Comparison of ENCODE assay signal across 8 cellular contexts in the genomic region with DNA sequence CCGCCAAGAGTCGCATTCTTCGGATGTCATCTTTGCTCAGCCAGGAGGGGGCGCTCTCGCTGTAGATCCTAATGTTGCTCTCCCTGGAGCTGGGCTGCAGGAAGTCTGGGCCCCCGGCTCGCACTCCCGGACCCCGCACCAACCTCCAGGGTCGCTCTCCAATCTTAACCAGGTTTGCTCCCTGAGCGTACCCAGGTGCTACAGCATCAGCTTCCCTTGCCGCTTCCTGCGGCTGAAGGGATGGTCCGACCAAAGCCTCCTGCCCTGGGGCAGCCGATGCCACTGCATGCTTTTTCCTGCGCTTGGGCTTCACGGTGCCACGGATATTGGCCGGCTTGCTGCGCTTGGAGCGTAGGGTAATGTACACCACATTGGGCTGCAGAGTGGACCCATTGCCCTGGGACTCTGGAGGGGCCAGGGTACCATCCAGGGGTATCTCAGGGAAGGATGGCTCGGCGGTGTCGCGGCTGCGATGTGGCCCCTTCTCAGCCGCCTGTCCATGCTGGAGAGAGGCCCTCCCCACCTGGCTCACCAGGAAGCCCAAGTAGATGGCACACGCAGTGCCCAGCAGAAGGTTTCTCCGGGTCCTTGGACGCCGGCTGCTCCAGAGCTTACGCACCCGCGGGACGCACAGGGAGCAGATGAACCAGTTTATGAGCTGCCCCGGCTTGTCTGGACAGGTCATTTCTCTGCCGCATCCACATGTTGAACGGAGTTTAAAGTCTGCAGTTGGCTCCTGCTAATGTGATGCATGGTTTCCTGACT. TPM values are rescaled to one million over a fixed set of nuclear protein-coding genes. Genes with fewer than 3 reads are reported as not detected.
DNase-seq lines count a peak whose midpoint lies in the region; ATAC-seq and TF ChIP-seq lines count a peak whose summit lies in the region.

No MANE protein-coding gene starts in this region.

- H3K27me3 ChIP-seq in BJ (ENCODE audit: control insufficient read depth, insufficient read depth, low read length) (no peaks in the 10 kb centered on the region), GM23248 (replicated peaks; ENCODE audit: insufficient read depth) (no peaks in the 10 kb centered on the region), right cardiac atrium (ENCODE audit: control insufficient read depth, insufficient read depth) (no peaks in the 10 kb centered on the region), smooth muscle cell (ENCODE audit: low read depth) (no peaks in the 10 kb centered on the region)

- 80% methylated on average over 37 of the region's 38 CpGs for WGBS in GM23248 (ENCODE audit: low coverage in 1 of 2, low lambda C conversion rate in 2 of 2, missing lambda C conversion rate in 2 of 2), 2 experiments
- 27% methylated on average over 38 of the region's 38 CpGs for WGBS in right cardiac atrium
- 83% methylated on average over 38 of the region's 38 CpGs for WGBS in smooth muscle cell (ENCODE audit: low lambda C conversion rate)

- H3K4me3 ChIP-seq in BJ (ENCODE audit: low read depth, low read length) (peak overlapping the region; percentile 22), GM23248 (peak overlapping the region; percentile 74), right cardiac atrium (ENCODE audit: low read length) (peak overlapping the region; percentile 50), smooth muscle cell (peak overlapping the region; percentile 51)

- no peak overlapping the region for H3K27ac Mint-ChIP-seq in activated T-helper 1 cell treated with anti-CD3 and anti-CD28 coated beads, Interleukin-12 subunit alpha, Interleukin-12 subunit beta, Interleukin-2, Interleukin-4 antibody, amounts not matched to agents 30 ng/mL and 10 ng/mL and 1 ng/mL, durations not matched to agents 14 hours and 24 hours and 36 hours

- DNase-seq in BJ (ENCODE audit: low read depth) (no peak), GM23248 (peak; percentile 61), right cardiac atrium (peak; percentile 75 to 91 (median 89)), smooth muscle cell (lab: John Stamatoyannopoulos, UW; ENCODE audit: unreplicated experiment) (no peak), NCI-H187 treated with DMSO at 0.1 percent for 48 hours (lab: John Stamatoyannopoulos, UW) (no peak), T-helper 9 cell (no peak)
- DNase-seq in activated T-helper 1 cell treated with anti-CD3 and anti-CD28 coated beads, Interleukin-12 subunit alpha, Interleukin-12 subunit beta, Interleukin-2, Interleukin-4 antibody, amounts not matched to agents 30 ng/mL and 10 ng/mL and 1 ng/mL, durations not matched to agents 14 hours and 24 hours and 36 hours (ENCODE audit: low spot score), result peak; percentile 1

- CTCF ChIA-PET in BJ (lab: Yijun Ruan, JAX), result interaction anchor here (0.5 to 2.2 kb wide), 19 partner anchors 8 to 192 kb away, joined by 3 to 18 read pairs (median 4); no protein-coding TSS in a partner anchor

- peaks cover 37% of the 10 kb centered on the region for H3K27me3 Mint-ChIP-seq in activated T-helper 1 cell treated with anti-CD3 and anti-CD28 coated beads, Interleukin-12 subunit alpha, Interleukin-12 subunit beta, Interleukin-2, Interleukin-4 antibody, amounts not matched to agents 30 ng/mL and 10 ng/mL and 1 ng/mL, durations not matched to agents 14 hours and 24 hours and 36 hours (ENCODE audit: insufficient read depth)

- no peak overlapping the region for H3K4me3 Mint-ChIP-seq in activated T-helper 1 cell treated with anti-CD3 and anti-CD28 coated beads, Interleukin-12 subunit alpha, Interleukin-12 subunit beta, Interleukin-2, Interleukin-4 antibody, amounts not matched to agents 30 ng/mL and 10 ng/mL and 1 ng/mL, durations not matched to agents 14 hours and 24 hours and 36 hours

- H3K9me2 ChIP-seq in GM23248 (ENCODE audit: insufficient read depth), result no peaks in the 10 kb centered on the region

- H3K4me1 ChIP-seq in GM23248 (ENCODE audit: insufficient read depth), result peaks cover 27% of the 10 kb centered on the region
- peaks cover 3% of the 10 kb centered on the region for H3K4me1 ChIP-seq in right cardiac atrium (ENCODE audit: control insufficient read depth, insufficient read depth, low read length)
- peaks cover 4% of the 10 kb centered on the region for H3K4me1 ChIP-seq in smooth muscle cell (ENCODE audit: low read depth)

- H2AFZ ChIP-seq in GM23248, result peak overlapping the region; percentile 90
- H2AFZ ChIP-seq in smooth muscle cell (ENCODE audit: low read depth), result peak overlapping the region; percentile 5

- intact Hi-C loops in activated T-helper 1 cell treated with anti-CD3 and anti-CD28 coated beads, Interleukin-12 subunit alpha, Interleukin-12 subunit beta, Interleukin-2, Interleukin-4 antibody, amounts not matched to agents 30 ng/mL and 10 ng/mL and 1 ng/mL, durations not matched to agents 14 hours and 24 hours and 36 hours (cut with micrococcal nuclease), result no loop called here
- intact Hi-C loops in right cardiac atrium (cut with DNase I), result loop anchor here (2.0 to 10.0 kb wide), 3 partner anchors 176 to 179 kb away; no protein-coding TSS in a partner anchor

- H3F3A ChIP-seq in GM23248 (ENCODE audit: insufficient read depth) (no peaks in the 10 kb centered on the region; the same call in 1 of the 2 replicates), smooth muscle cell (ENCODE audit: low read depth) (no peaks in the 10 kb centered on the region)

- H3K36me3 ChIP-seq in BJ (ENCODE audit: control insufficient read depth, insufficient read depth, low read length) (no peaks in the 10 kb centered on the region), GM23248 (ENCODE audit: low read depth) (no peaks in the 10 kb centered on the region), smooth muscle cell (ENCODE audit: low read depth) (no peaks in the 10 kb centered on the region)

- H3K4me1 Mint-ChIP-seq in activated T-helper 1 cell treated with anti-CD3 and anti-CD28 coated beads, Interleukin-12 subunit alpha, Interleukin-12 subunit beta, Interleukin-2, Interleukin-4 antibody, amounts not matched to agents 30 ng/mL and 10 ng/mL and 1 ng/mL, durations not matched to agents 14 hours and 24 hours and 36 hours (ENCODE audit: low read depth), result no peaks in the 10 kb centered on the region

- POLR2A ChIA-PET in BJ (lab: Charles Lee), result no interaction called here

- TF ChIP-seq CTCF in BJ (IDR thresholded peaks at IDR 0.05; ENCODE audit: insufficient read depth, low read depth, low read length) (peak; percentile 56), smooth muscle cell (IDR thresholded peaks at IDR 0.05; ENCODE audit: borderline replicate concordance, insufficient read depth, poor library complexity, severe bottlenecking) (peak; percentile 57)

- H3K36me3 Mint-ChIP-seq in activated T-helper 1 cell treated with anti-CD3 and anti-CD28 coated beads, Interleukin-12 subunit alpha, Interleukin-12 subunit beta, Interleukin-2, Interleukin-4 antibody, amounts not matched to agents 30 ng/mL and 10 ng/mL and 1 ng/mL, durations not matched to agents 14 hours and 24 hours and 36 hours (ENCODE audit: low read depth), result no peaks in the 10 kb centered on the region

- no peaks in the 10 kb centered on the region for H3K9me3 Mint-ChIP-seq in activated T-helper 1 cell treated with anti-CD3 and anti-CD28 coated beads, Interleukin-12 subunit alpha, Interleukin-12 subunit beta, Interleukin-2, Interleukin-4 antibody, amounts not matched to agents 30 ng/mL and 10 ng/mL and 1 ng/mL, durations not matched to agents 14 hours and 24 hours and 36 hours

- in situ Hi-C loops in GM23248 (cut with MboI), result loop anchor here (25.0 kb wide), 1 partner anchor 959 kb away; a partner anchor contains a TSS

- H3K9ac ChIP-seq in GM23248 (peak overlapping the region; percentile 63; the same call in 1 of the 2 replicates), smooth muscle cell (ENCODE audit: low read depth) (no peak overlapping the region)

- H4K20me1 ChIP-seq in GM23248 (ENCODE audit: insufficient read depth) (no peaks in the 10 kb centered on the region), smooth muscle cell (ENCODE audit: low read depth) (no peaks in the 10 kb centered on the region)

- H3K79me2 ChIP-seq in GM23248 (ENCODE audit: insufficient read depth) (peaks cover 6% of the 10 kb centered on the region; the same call in 1 of the 2 replicates), smooth muscle cell (ENCODE audit: low read depth) (peaks cover 45% of the 10 kb centered on the region)

- ATAC-seq in right cardiac atrium (peak; percentile 54 to 62), GM21737 (IDR thresholded peaks at IDR 0.05; ENCODE audit: unreplicated experiment) (no peak)

- no peaks in the 10 kb centered on the region for H3K9me3 ChIP-seq in GM23248 (ENCODE audit: low read depth)
- H3K9me3 ChIP-seq in right cardiac atrium (ENCODE audit: control insufficient read depth, low read length), result no peaks in the 10 kb centered on the region
- no peaks in the 10 kb centered on the region for H3K9me3 ChIP-seq in smooth muscle cell (replicated peaks; ENCODE audit: low read depth)

- peak overlapping the region; percentile 99 for H3K4me2 ChIP-seq in GM23248 (ENCODE audit: unreplicated experiment)
- H3K4me2 ChIP-seq in smooth muscle cell, result peak overlapping the region; percentile 86

- H3K27ac ChIP-seq in GM23248, result no peak overlapping the region
- peak overlapping the region; percentile 80 for H3K27ac ChIP-seq in right cardiac atrium (ENCODE audit: low read length)
- H3K27ac ChIP-seq in smooth muscle cell (ENCODE audit: low read depth), result peak overlapping the region; percentile 62

RNA-seq across cellular contexts. Expression of a gene that starts 2.0 kb away (rescaled TPM):
- polyA plus RNA-seq in BJ (2011; rRNA removed) (4.9 and 11.6 TPM in 2 replicates), GM23248 (2016; fragmentation: Nextera tagmentation; extraction: Ambion mirVana) (5.3 and 7.5 TPM in 2 replicates), right cardiac atrium (25.8 TPM), smooth muscle cell (12.9 and 22.4 TPM in 2 replicates)
- 3.8 and 7.4 TPM in 2 replicates for polyA minus RNA-seq in BJ (2011; rRNA and poly(A)+ RNA removed)
- 4.8 and 6.2 TPM in 2 replicates for total RNA-seq in GM23248 (2014; rRNA removed; shearing (Covaris generic))
- not detected in 2 replicates for total RNA-seq in activated T-helper 1 cell treated with anti-CD3 and anti-CD28 coated beads, Interleukin-12 subunit alpha, Interleukin-12 subunit beta, Interleukin-2, Interleukin-4 antibody, amounts not matched to agents 30 ng/mL and 10 ng/mL and 1 ng/mL, durations not matched to agents 14 hours and 24 hours and 36 hours
- total RNA-seq in right cardiac atrium (10 to 100 TPM; 62.9 to 81.4 (median 76.7) TPM), smooth muscle cell (62.2 and 79.4 TPM in 2 replicates)

RNA-seq across cellular contexts. Expression of a gene that starts 39.4 kb away (rescaled TPM):
- polyA plus RNA-seq in BJ (2011; rRNA removed), result 0.65 and 0.87 TPM in 2 replicates
- 0.98 and 1.1 TPM in 2 replicates for polyA minus RNA-seq in BJ (2011; rRNA and poly(A)+ RNA removed)
- 0.63 and 2.4 TPM in 2 replicates for total RNA-seq in GM23248 (2014; rRNA removed; shearing (Covaris generic))
- 1.1 and 1.6 TPM in 2 replicates for polyA plus RNA-seq in GM23248 (2016; fragmentation: Nextera tagmentation; extraction: Ambion mirVana)
- total RNA-seq in activated T-helper 1 cell treated with anti-CD3 and anti-CD28 coated beads, Interleukin-12 subunit alpha, Interleukin-12 subunit beta, Interleukin-2, Interleukin-4 antibody, amounts not matched to agents 30 ng/mL and 10 ng/mL and 1 ng/mL, durations not matched to agents 14 hours and 24 hours and 36 hours, result not detected in 2 replicates
- total RNA-seq in right cardiac atrium, result 10 to 100 TPM; 11.4 to 18.3 (median 14.4) TPM
- 6.9 TPM for polyA plus RNA-seq in right cardiac atrium
- 4.4 and 13.8 TPM in 2 replicates for total RNA-seq in smooth muscle cell
- polyA plus RNA-seq in smooth muscle cell, result 0.48 and 2.7 TPM in 2 replicates

Comparison
In these comparisons a context has a peak if more than half of its experiments do, and no peak if none do; other contexts are left out.
1. DNase-seq: peak in GM23248 (single experiment), activated T-helper 1 cell treated with anti-CD3 and anti-CD28 coated beads, Interleukin-12 subunit alpha, Interleukin-12 subunit beta, Interleukin-2, Interleukin-4 antibody, amounts not matched to agents 30 ng/mL and 10 ng/mL and 1 ng/mL, durations not matched to agents 14 hours and 24 hours and 36 hours (single experiment) and right cardiac atrium (3 of 3); none in BJ (single experiment), smooth muscle cell (single experiment), NCI-H187 treated with DMSO at 0.1 percent for 48 hours (single experiment) and T-helper 9 cell (single experiment).
2. H3K4me3 ChIP-seq: peak in every context shown above with its lines; median percentile 74 in GM23248; 51 in smooth muscle cell; 50 in right cardiac atrium; 22 in BJ.